In the genomic region with DNA sequence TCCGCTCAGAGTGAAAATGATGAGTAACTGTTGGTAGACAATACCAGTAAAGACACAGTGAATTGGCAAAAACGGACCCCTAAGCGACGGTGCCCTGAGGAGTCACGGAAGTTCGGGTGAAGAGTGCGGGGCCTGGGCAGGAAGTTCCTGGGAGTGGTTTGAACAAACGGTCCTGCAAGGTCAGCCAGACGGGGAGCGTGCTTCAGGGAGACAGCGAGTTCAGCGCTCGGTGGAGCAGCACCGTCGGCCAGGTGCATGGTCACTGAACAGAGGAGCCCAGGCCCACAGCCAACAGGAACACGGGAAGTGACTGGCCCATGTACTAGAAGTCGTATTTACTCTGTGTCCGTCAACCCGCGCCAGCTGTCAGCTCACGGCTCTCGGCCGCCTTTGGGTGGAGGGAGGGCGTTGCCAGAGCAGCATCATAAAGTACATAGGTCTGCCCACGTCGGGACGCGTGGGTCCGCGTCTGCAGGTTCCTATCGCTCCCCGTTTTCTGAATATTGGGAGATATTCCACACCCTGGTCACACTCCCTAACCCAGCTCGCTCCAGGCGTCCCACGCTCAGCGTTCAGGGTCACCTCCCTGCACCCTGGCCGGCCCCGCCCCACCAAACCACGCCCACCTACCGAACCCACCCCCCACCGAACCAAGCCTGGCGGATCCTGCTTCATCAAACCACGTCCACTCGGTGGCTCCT, we compare ENCODE assay signal across 1 cellular context.
TF ChIP-seq lines count a peak whose summit lies in the region.

No MANE protein-coding gene starts in this region.

TF ChIP-seq in K562, 482 proteins besides CTCF, POLR2A, EP300 and RAD21 (continued from another document):
- TF ChIP-seq, protein P1, sequence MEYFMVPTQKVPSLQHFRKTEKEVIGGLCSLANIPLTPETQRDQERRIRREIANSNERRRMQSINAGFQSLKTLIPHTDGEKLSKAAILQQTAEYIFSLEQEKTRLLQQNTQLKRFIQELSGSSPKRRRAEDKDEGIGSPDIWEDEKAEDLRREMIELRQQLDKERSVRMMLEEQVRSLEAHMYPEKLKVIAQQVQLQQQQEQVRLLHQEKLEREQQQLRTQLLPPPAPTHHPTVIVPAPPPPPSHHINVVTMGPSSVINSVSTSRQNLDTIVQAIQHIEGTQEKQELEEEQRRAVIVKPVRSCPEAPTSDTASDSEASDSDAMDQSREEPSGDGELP (CRISPR knock-in tag; IDR thresholded peaks at IDR 0.05; ENCODE audit: borderline replicate concordance), result peak; percentile 44; the same call in 1 of the 2 replicates
- TF ChIP-seq SAFB2 (IDR thresholded peaks at IDR 0.05; ENCODE audit: borderline replicate concordance, low read depth, low read length, severe bottlenecking), result no peak
- TF ChIP-seq CHD2 (IDR thresholded peaks at IDR 0.05; ENCODE audit: low read depth, low read length), result no peak
- TF ChIP-seq EWSR1 (IDR thresholded peaks at IDR 0.05; ENCODE audit: borderline replicate concordance, low read depth, partially characterized antibody), result no peak
- TF ChIP-seq BDP1 (IDR thresholded peaks at IDR 0.05; ENCODE audit: insufficient read depth, insufficient read length), result no peak
- TF ChIP-seq, protein P2, sequence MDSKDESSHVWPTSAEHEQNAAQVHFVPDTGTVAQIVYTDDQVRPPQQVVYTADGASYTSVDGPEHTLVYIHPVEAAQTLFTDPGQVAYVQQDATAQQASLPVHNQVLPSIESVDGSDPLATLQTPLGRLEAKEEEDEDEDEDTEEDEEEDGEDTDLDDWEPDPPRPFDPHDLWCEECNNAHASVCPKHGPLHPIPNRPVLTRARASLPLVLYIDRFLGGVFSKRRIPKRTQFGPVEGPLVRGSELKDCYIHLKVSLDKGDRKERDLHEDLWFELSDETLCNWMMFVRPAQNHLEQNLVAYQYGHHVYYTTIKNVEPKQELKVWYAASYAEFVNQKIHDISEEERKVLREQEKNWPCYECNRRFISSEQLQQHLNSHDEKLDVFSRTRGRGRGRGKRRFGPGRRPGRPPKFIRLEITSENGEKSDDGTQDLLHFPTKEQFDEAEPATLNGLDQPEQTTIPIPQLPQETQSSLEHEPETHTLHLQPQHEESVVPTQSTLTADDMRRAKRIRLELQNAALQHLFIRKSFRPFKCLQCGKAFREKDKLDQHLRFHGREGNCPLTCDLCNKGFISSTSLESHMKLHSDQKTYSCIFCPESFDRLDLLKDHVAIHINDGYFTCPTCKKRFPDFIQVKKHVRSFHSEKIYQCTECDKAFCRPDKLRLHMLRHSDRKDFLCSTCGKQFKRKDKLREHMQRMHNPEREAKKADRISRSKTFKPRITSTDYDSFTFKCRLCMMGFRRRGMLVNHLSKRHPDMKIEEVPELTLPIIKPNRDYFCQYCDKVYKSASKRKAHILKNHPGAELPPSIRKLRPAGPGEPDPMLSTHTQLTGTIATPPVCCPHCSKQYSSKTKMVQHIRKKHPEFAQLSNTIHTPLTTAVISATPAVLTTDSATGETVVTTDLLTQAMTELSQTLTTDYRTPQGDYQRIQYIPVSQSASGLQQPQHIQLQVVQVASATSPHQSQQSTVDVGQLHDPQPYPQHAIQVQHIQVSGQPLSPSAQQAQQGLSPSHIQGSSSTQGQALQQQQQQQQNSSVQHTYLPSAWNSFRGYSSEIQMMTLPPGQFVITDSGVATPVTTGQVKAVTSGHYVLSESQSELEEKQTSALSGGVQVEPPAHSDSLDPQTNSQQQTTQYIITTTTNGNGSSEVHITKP (IDR thresholded peaks at IDR 0.05; ENCODE audit: partially characterized antibody), result no peak
- no peak for TF ChIP-seq ZNF263 (CRISPR knock-in tag; IDR thresholded peaks at IDR 0.05; ENCODE audit: borderline replicate concordance)
- TF ChIP-seq, protein P3, sequence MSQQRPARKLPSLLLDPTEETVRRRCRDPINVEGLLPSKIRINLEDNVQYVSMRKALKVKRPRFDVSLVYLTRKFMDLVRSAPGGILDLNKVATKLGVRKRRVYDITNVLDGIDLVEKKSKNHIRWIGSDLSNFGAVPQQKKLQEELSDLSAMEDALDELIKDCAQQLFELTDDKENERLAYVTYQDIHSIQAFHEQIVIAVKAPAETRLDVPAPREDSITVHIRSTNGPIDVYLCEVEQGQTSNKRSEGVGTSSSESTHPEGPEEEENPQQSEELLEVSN (IDR thresholded peaks at IDR 0.05; ENCODE audit: borderline replicate concordance in 1 of 2, extremely low read depth in 1 of 2, insufficient read depth in 1 of 2, insufficient read length in 1 of 2, low read depth in 1 of 2, low read length in 1 of 2, poor library complexity in 1 of 2, severe bottlenecking in 1 of 2), result peak in 1 of 2 experiments; percentile 13
- no peak for TF ChIP-seq ETV6 (IDR thresholded peaks at IDR 0.05; ENCODE audit: borderline replicate concordance in 1 of 2, low read depth in 2 of 2, low read length in 1 of 2)
- TF ChIP-seq ETV6 (CRISPR knock-in tag; IDR thresholded peaks at IDR 0.05; ENCODE audit: borderline replicate concordance), result no peak
- no peak for TF ChIP-seq RCOR1 (IDR thresholded peaks at IDR 0.05; ENCODE audit: borderline replicate concordance in 1 of 2, low read depth in 2 of 2, low read length in 2 of 2)
- TF ChIP-seq RFX5 (IDR thresholded peaks at IDR 0.05; ENCODE audit: low read depth, low read length), result no peak
- no peak for TF ChIP-seq ZNF12 (CRISPR knock-in tag; IDR thresholded peaks at IDR 0.05)
- TF ChIP-seq ZNF232 (CRISPR knock-in tag; IDR thresholded peaks at IDR 0.05), result no peak
- TF ChIP-seq MTA2 (IDR thresholded peaks at IDR 0.05; ENCODE audit: low read depth), result no peak
- no peak for TF ChIP-seq U2AF2 (optimal IDR thresholded peaks at IDR 0.05; ENCODE audit: low read depth, low read length)
TF ChIP-seq in K562: peak in this region for 7.
